Comparison of ENCODE assay signal across 21 cellular contexts in genomic region chr12:118274066-118274465, GRCh38.
DNase-seq lines count a peak whose midpoint lies in the region; ATAC-seq, FAIRE-seq and TF ChIP-seq lines count a peak whose summit lies in the region.
"Had no signal": no experiment of that assay in that cellular context is flagged by ENCODE, and none has a peak within 500 bp of the region (broad histone marks: within the 10 kb centered on the region; RNA-seq: fewer than 3 reads in every experiment).

No MANE protein-coding gene starts in this region.

- no peaks in the 10 kb centered on the region for H4K20me1 ChIP-seq in hepatocyte (ENCODE audit: insufficient read depth, poor library complexity, severe bottlenecking)
- H4K20me1 ChIP-seq in PC-3 (ENCODE audit: low read length): no peaks in the 10 kb centered on the region

- H3K4me3 ChIP-seq in right cardiac atrium (ENCODE audit: low read length): no peak overlapping the region
- no peak overlapping the region for H3K4me3 ChIP-seq in hepatocyte
- H3K4me3 ChIP-seq in PC-3 (ENCODE audit: low read length): no peak overlapping the region
- H3K4me3 ChIP-seq: cardiac muscle cell, lung, uterus had no signal

- intact Hi-C loops in right cardiac atrium (cut with DNase I) (no loop called here), PC-3 (cut with micrococcal nuclease) (loop anchor here (5.0 kb wide), 1 partner anchor 92 kb away; no protein-coding TSS in a partner anchor)

- POLR2A ChIA-PET in PC-3 (lab: Charles Lee; ENCODE audit: unreplicated experiment): interaction anchor here (1.0 kb wide), 1 partner anchor 33 kb away, joined by 3 read pairs; no protein-coding TSS in a partner anchor

- no peak overlapping the region for H3K9ac ChIP-seq in PC-3 (ENCODE audit: low read length)

- DNase-seq in activated T-cell treated with anti-CD3 and anti-CD28 coated beads, Interleukin-2, amount 50 U/mL, for 72 hours: no peak
- no peak for DNase-seq in activated T-cell treated with anti-CD3 and anti-CD28 coated beads, Interleukin-2, amount 50 U/mL, for 48 hours
- DNase-seq in GM19239 (ENCODE audit: insufficient read length, low spot score) (peak; percentile 9), right cardiac atrium (no peak), hepatocyte (ENCODE audit: low spot score) (no peak), PC-3 (no peak)
- no peak for DNase-seq in stimulated activated naive B cell treated with anti-CD40 and anti-IgM and Interleukin-4, amounts not matched to agents 10 μg/mL and 1 μg/mL and 100 μg/mL, for 72 hours
- DNase-seq: effector CD4-positive, alpha-beta T cell; GDM1; head of caudate nucleus; HFFc6; NCI-H1694; NCI-H510A; retina; SHP77 treated with DMSO at 0.1 percent for 48 hours; stimulated activated CD4-positive, alpha-beta T cell treated with anti-CD3 and anti-CD28 coated beads, Interleukin-15, amount 100 ng/mL, for 24 hours; uterus had no signal

- peak overlapping the region in 1 of 2 donors; percentile 84 for H3K4me3 Mint-ChIP-seq in activated T-cell treated with anti-CD3 and anti-CD28 coated beads, Interleukin-2, amount 50 U/mL, for 72 hours
- peak overlapping the region; percentile 29 for H3K4me3 Mint-ChIP-seq in activated T-helper 17 cell treated with anti-CD3 and anti-CD28 coated beads, Interleukin-2, amount 50 U/mL, for 72 hours
- peak overlapping the region in 1 of 2 donors; percentile 63 for H3K4me3 Mint-ChIP-seq in stimulated activated naive B cell treated with anti-CD40 and anti-IgM and Interleukin-4, amounts not matched to agents 10 μg/mL and 1 μg/mL and 100 μg/mL, for 72 hours
- H3K4me3 Mint-ChIP-seq: HFFc6, neural crest cell had no signal

- 68% methylated on average over 4 of the region's 4 CpGs for WGBS in right cardiac atrium
- 87% methylated on average over 4 of the region's 4 CpGs for WGBS in hepatocyte (ENCODE audit: low lambda C conversion rate, missing lambda C conversion rate)

- H3K4me2 ChIP-seq in hepatocyte (no peak overlapping the region), PC-3 (ENCODE audit: low read length) (no peak overlapping the region)

- peaks cover 14% of the 10 kb centered on the region for H3K4me1 Mint-ChIP-seq in activated T-cell treated with anti-CD3 and anti-CD28 coated beads, Interleukin-2, amount 50 U/mL, for 72 hours (ENCODE audit: low read depth)
- peaks cover 11% of the 10 kb centered on the region for H3K4me1 Mint-ChIP-seq in activated T-helper 17 cell treated with anti-CD3 and anti-CD28 coated beads, Interleukin-2, amount 50 U/mL, for 72 hours
- peaks cover 19 to 30% of the 10 kb centered on the region in 2 donors for H3K4me1 Mint-ChIP-seq in stimulated activated naive B cell treated with anti-CD40 and anti-IgM and Interleukin-4, amounts not matched to agents 10 μg/mL and 1 μg/mL and 100 μg/mL, for 72 hours
- H3K4me1 Mint-ChIP-seq: neural crest cell had no signal

- no peaks in the 10 kb centered on the region for H3K4me1 ChIP-seq in right cardiac atrium (ENCODE audit: control insufficient read depth, insufficient read depth, low read length)
- no peaks in the 10 kb centered on the region for H3K4me1 ChIP-seq in hepatocyte (ENCODE audit: insufficient read depth)
- H3K4me1 ChIP-seq in PC-3 (ENCODE audit: insufficient read depth, low read length): peaks cover 18% of the 10 kb centered on the region
- H3K4me1 ChIP-seq: uterus had no signal

- peak overlapping the region; percentile 91 for H3K27ac Mint-ChIP-seq in activated T-cell treated with anti-CD3 and anti-CD28 coated beads, Interleukin-2, amount 50 U/mL, for 72 hours
- H3K27ac Mint-ChIP-seq in activated T-helper 17 cell treated with anti-CD3 and anti-CD28 coated beads, Interleukin-2, amount 50 U/mL, for 72 hours: peak overlapping the region; percentile 71
- H3K27ac Mint-ChIP-seq in stimulated activated naive B cell treated with anti-CD40 and anti-IgM and Interleukin-4, amounts not matched to agents 10 μg/mL and 1 μg/mL and 100 μg/mL, for 72 hours: peak overlapping the region; percentile 61
- H3K27ac Mint-ChIP-seq: HFFc6 had no signal

- peaks cover 0 to 5% of the 10 kb centered on the region in 2 donors for H3K9me3 Mint-ChIP-seq in activated T-cell treated with anti-CD3 and anti-CD28 coated beads, Interleukin-2, amount 50 U/mL, for 72 hours
- peaks cover 3% of the 10 kb centered on the region for H3K9me3 Mint-ChIP-seq in activated T-helper 17 cell treated with anti-CD3 and anti-CD28 coated beads, Interleukin-2, amount 50 U/mL, for 72 hours
- peaks cover 0 to 3% of the 10 kb centered on the region in 2 donors for H3K9me3 Mint-ChIP-seq in stimulated activated naive B cell treated with anti-CD40 and anti-IgM and Interleukin-4, amounts not matched to agents 10 μg/mL and 1 μg/mL and 100 μg/mL, for 72 hours
- H3K9me3 Mint-ChIP-seq: HFFc6, neural crest cell had no signal

- H2AFZ ChIP-seq in hepatocyte (no peak overlapping the region), PC-3 (ENCODE audit: low read length) (no peak overlapping the region)

- no peaks in the 10 kb centered on the region for H3K27me3 Mint-ChIP-seq in activated T-cell treated with anti-CD3 and anti-CD28 coated beads, Interleukin-2, amount 50 U/mL, for 72 hours (ENCODE audit: low read depth)
- no peaks in the 10 kb centered on the region for H3K27me3 Mint-ChIP-seq in activated T-helper 17 cell treated with anti-CD3 and anti-CD28 coated beads, Interleukin-2, amount 50 U/mL, for 72 hours
- no peaks in the 10 kb centered on the region for H3K27me3 Mint-ChIP-seq in stimulated activated naive B cell treated with anti-CD40 and anti-IgM and Interleukin-4, amounts not matched to agents 10 μg/mL and 1 μg/mL and 100 μg/mL, for 72 hours

- BruUV-seq in PC-3 (replicated peaks; lab: Mats Ljungman, UMichigan): no TSS peak

- H3K9me2 ChIP-seq in hepatocyte (replicated peaks; ENCODE audit: insufficient read depth) (no peaks in the 10 kb centered on the region), PC-3 (replicated peaks; ENCODE audit: low read length) (no peaks in the 10 kb centered on the region)

- FAIRE-seq in GM19239 (lab: Jason Lieb, UNC): peak; percentile 77

- no peaks in the 10 kb centered on the region for H3F3A ChIP-seq in PC-3 (ENCODE audit: low read length, unreplicated experiment)

- CTCF ChIA-PET in PC-3 (lab: Charles Lee): no interaction called here

- no peak for TF ChIP-seq CTCF in hepatocyte (IDR thresholded peaks at IDR 0.05; ENCODE audit: poor library complexity)
- no peak for TF ChIP-seq CTCF in PC-3 (conservative IDR thresholded peaks at IDR 0.05; ENCODE audit: low read depth, low read length)

- H3K36me3 Mint-ChIP-seq in activated T-cell treated with anti-CD3 and anti-CD28 coated beads, Interleukin-2, amount 50 U/mL, for 72 hours (ENCODE audit: insufficient read depth in 2 of 2): peaks cover 2 to 6% of the 10 kb centered on the region in 2 donors
- no peaks in the 10 kb centered on the region for H3K36me3 Mint-ChIP-seq in activated T-helper 17 cell treated with anti-CD3 and anti-CD28 coated beads, Interleukin-2, amount 50 U/mL, for 72 hours (ENCODE audit: low read depth)
- H3K36me3 Mint-ChIP-seq in stimulated activated naive B cell treated with anti-CD40 and anti-IgM and Interleukin-4, amounts not matched to agents 10 μg/mL and 1 μg/mL and 100 μg/mL, for 72 hours: peaks cover 14 to 29% of the 10 kb centered on the region in 2 donors

- ATAC-seq in activated T-cell treated with anti-CD3 and anti-CD28 coated beads, Interleukin-2, amount 50 U/mL, for 72 hours (replicated peaks in 1 of 2): no peak
- no peak for ATAC-seq in activated T-helper 17 cell treated with anti-CD3 and anti-CD28 coated beads, Interleukin-2, amount 50 U/mL, for 72 hours (replicated peaks)
- ATAC-seq in stimulated activated naive B cell treated with anti-CD40 and anti-IgM and Interleukin-4, amounts not matched to agents 10 μg/mL and 1 μg/mL and 100 μg/mL, for 72 hours (replicated peaks): no peak
- ATAC-seq in right cardiac atrium (no peak), PC-3 (no peak)

- H3K79me2 ChIP-seq in hepatocyte (no peaks in the 10 kb centered on the region), PC-3 (ENCODE audit: low read length) (no peaks in the 10 kb centered on the region)

- H3K36me3 ChIP-seq in hepatocyte (replicated peaks; ENCODE audit: insufficient read depth, low read depth) (no peaks in the 10 kb centered on the region), PC-3 (ENCODE audit: low read depth, low read length) (no peaks in the 10 kb centered on the region)
- H3K36me3 ChIP-seq: cardiac muscle cell, uterus had no signal

- no peak overlapping the region for H3K27ac ChIP-seq in right cardiac atrium (ENCODE audit: low read length)
- H3K27ac ChIP-seq in hepatocyte: no peak overlapping the region
- no peak overlapping the region for H3K27ac ChIP-seq in PC-3 (ENCODE audit: low read length)
- H3K27ac ChIP-seq: cardiac muscle cell, uterus had no signal

- H3K9me3 ChIP-seq in right cardiac atrium (ENCODE audit: control insufficient read depth, low read length) (no peaks in the 10 kb centered on the region), hepatocyte (ENCODE audit: low read depth) (peaks cover 5% of the 10 kb centered on the region), PC-3 (ENCODE audit: low read length) (no peaks in the 10 kb centered on the region)
- H3K9me3 ChIP-seq: uterus had no signal

- no peaks in the 10 kb centered on the region for H3K27me3 ChIP-seq in right cardiac atrium (ENCODE audit: control insufficient read depth, insufficient read depth)
- no peaks in the 10 kb centered on the region for H3K27me3 ChIP-seq in hepatocyte
- H3K27me3 ChIP-seq in PC-3 (ENCODE audit: low read length): no peaks in the 10 kb centered on the region
- H3K27me3 ChIP-seq: cardiac muscle cell, uterus had no signal
